1 cellular context compared by ENCODE assay signal in the genomic region with DNA sequence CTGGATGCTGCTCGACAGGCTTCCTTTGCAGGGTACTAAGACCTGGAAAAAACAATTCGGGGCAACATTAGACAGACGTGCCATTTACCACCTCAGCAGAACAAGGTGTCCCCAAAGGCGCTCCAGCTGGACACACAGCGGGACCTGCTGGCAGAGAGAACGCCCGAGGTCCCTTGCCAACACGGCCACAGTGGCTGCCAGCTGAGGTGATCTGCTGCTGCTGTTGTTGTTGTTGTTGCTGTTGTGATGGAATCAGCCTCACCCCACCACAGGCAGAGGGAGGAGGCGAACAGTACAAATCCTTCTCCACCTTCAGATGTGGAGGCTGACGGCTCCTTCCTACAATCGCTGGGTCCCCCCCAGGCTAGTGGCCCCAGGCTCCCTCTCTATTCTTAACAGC.
TF ChIP-seq lines count a peak whose summit lies in the region.

No MANE protein-coding gene starts in this region.

TF ChIP-seq in K562, 482 proteins besides CTCF, POLR2A, EP300 and RAD21:
- TF ChIP-seq POLR2G (IDR thresholded peaks at IDR 0.05; ENCODE audit: low read depth, low read length) (0 out of 2 replicates have a peak, but pooled peaks have one; percentile 26), KAT7 (CRISPR knock-in tag; IDR thresholded peaks at IDR 0.05; ENCODE audit: borderline replicate concordance) (no peak)
- TF ChIP-seq, protein P1, sequence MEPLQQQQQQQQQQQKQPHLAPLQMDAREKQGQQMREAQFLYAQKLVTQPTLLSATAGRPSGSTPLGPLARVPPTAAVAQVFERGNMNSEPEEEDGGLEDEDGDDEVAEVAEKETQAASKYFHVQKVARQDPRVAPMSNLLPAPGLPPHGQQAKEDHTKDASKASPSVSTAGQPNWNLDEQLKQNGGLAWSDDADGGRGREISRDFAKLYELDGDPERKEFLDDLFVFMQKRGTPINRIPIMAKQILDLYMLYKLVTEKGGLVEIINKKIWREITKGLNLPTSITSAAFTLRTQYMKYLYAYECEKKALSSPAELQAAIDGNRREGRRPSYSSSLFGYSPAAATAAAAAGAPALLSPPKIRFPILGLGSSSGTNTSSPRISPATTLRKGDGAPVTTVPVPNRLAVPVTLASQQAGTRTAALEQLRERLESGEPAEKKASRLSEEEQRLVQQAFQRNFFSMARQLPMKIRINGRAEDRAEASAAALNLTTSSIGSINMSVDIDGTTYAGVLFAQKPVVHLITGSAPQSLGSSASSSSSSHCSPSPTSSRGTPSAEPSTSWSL (CRISPR knock-in tag; IDR thresholded peaks at IDR 0.05; ENCODE audit: borderline replicate concordance): no peak
